Comparison of ENCODE assay signal across 8 cellular contexts in genomic region chr4:337143-337931, GRCh38. TPM values are rescaled to one million over a fixed set of nuclear protein-coding genes. Genes with fewer than 3 reads are reported as not detected.
A peak's percentile ranks its signal among the peaks of the same experiment; 100 is the strongest.
DNase-seq lines count a peak whose midpoint lies in the region; ATAC-seq and TF ChIP-seq lines count a peak whose summit lies in the region.

Gene ZNF141 (plus strand): TSS chr4:337814. CDS start chr4:337984, 170 bp downstream.

- peaks cover 0 to 2% of the 10 kb centered on the region in 2 donors for H3K36me3 ChIP-seq in aorta (ENCODE audit: control insufficient read depth in 1 of 2, insufficient read depth in 2 of 2, low read length in 1 of 2)

- no peaks in the 10 kb centered on the region for H3K27me3 ChIP-seq in aorta (ENCODE audit: control insufficient read depth in 1 of 2, insufficient read depth in 2 of 2, low read length in 1 of 2)

- H3K4me1 ChIP-seq in aorta (ENCODE audit: control insufficient read depth in 1 of 2, insufficient read depth in 2 of 2, low read length in 2 of 2) = no peaks in the 10 kb centered on the region

- intact Hi-C loops in aorta (cut with DNase I) = no loop called here

- ATAC-seq in HG02678 (IDR thresholded peaks at IDR 0.05; ENCODE audit: unreplicated experiment) (peak; percentile 93), aorta (ENCODE audit: low FRiP score) (peak; percentile 98)

- DNase-seq in NCI-H146 treated with DMSO at 0.1 percent for 48 hours (lab: John Stamatoyannopoulos, UW; ENCODE audit: unreplicated experiment) (peak; percentile 96), T-helper 9 cell (peak; percentile 80), astrocyte of the hippocampus (ENCODE audit: low read depth, low spot score) (peak; percentile 98), hepatic stellate cell (ENCODE audit: low spot score) (peak; percentile 100), renal cortical epithelial cell (ENCODE audit: low read depth) (peak; percentile 93), aorta (peak; percentile 97 to 98)

- peak; percentile 41 for TF ChIP-seq POLR2A in GM10847 (IDR thresholded peaks at IDR 0.05; ENCODE audit: extremely low read depth, insufficient read length)

- H3K27ac ChIP-seq in aorta (ENCODE audit: low read depth in 1 of 2, low read length in 2 of 2) = peak within 1 kb of the TSS; percentile 6 to 69

- H3K9me3 ChIP-seq in aorta (ENCODE audit: control insufficient read depth, low read length) = no peaks in the 10 kb centered on the region

- H3K4me3 ChIP-seq in aorta (ENCODE audit: low read length in 2 of 2) = peak within 1 kb of the TSS; percentile 73 to 76

- WGBS in aorta, 2 donors = 0% methylated on average over 59 of the region's 59 CpGs

RNA-seq across cellular contexts. Expression of gene ZNF141, which starts in this region (rescaled TPM):
- 6.9 and 13.8 TPM in 2 replicates for total RNA-seq in renal cortical epithelial cell
- 10 to 100 TPM; 21.0 to 29.7 TPM for total RNA-seq in aorta
- polyA plus RNA-seq in aorta = 1 to 10 TPM; 1.6 to 5.6 TPM

Comparison
In these comparisons a context has a peak if more than half of its experiments do, and no peak if none do; other contexts are left out.
1. Peak in every context shown above with its lines: DNase-seq, ATAC-seq, H3K4me3 ChIP-seq and H3K27ac ChIP-seq.